Comparison of ENCODE assay signal across 8 cellular contexts in the genomic region with DNA sequence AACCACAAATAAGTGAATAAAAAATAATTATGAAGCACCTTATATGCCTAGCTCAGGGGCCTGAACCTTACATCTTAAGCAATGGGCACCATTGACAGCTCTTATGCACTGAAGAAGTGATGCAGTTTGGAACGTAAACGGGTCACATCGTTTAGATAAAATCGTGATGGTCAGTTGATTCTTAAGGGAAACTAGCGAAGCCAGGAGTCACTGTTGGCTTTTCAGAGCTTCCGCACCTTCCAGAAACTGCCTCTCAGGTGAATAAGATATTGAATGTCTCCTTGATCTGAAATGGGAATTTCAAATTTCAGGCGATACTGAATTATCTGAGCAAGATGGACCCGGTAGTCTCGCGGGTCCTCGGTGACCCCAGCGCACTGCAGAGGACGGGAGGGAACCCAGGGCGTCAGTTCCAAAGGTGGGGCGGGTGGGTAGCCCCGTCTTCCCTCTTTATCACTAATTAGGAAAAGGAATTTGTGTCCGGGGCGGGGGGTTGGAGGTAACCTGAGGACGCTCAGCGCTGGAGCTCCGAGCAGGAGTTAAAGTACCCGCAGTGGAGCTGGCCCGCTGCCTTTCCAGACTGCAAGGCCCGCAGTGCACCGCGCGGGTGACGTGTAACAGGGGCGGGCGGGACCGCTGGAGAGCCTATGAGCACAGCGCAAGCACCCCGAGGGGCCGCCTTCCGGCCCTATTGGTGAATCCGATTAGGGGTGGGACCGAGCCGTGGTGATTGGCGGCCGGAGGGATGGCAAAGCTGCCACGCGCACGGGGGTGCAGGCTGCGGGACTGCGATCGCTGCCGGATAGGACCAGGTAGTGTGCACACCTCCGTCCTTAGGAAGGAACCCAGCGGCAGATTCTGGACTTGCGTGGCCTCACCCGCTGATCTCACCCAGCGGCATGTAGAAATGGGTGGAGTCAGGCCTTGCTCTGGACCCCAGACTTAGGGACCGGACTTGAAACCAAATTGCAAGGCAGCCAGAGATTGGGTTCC. TPM values are rescaled to one million over a fixed set of nuclear protein-coding genes. Genes with fewer than 3 reads are reported as not detected.
DNase-seq lines count a peak whose midpoint lies in the region; ATAC-seq and TF ChIP-seq lines count a peak whose summit lies in the region.

No MANE protein-coding gene starts in this region.

- TF ChIP-seq CTCF in CD14-positive monocyte (IDR thresholded peaks at IDR 0.05) = no peak
- peak in 29 of 56 donors; percentile 10 to 52 (median 26) for TF ChIP-seq CTCF in dorsolateral prefrontal cortex (IDR thresholded peaks at IDR 0.05 in 54 of 56, conservative IDR thresholded peaks at IDR 0.05 in 2 of 56; ENCODE audit: low read depth in 1 of 56, partially characterized antibody in 56 of 56)
- TF ChIP-seq CTCF in right lobe of liver (IDR thresholded peaks at IDR 0.05) = no peak

- peaks cover 15% of the 10 kb centered on the region for H3K4me1 Mint-ChIP-seq in CD14-positive monocyte

- peak overlapping the region; percentile 91 to 95 for H3K4me3 Mint-ChIP-seq in CD14-positive monocyte

- no peaks in the 10 kb centered on the region for H3K27me3 ChIP-seq in dorsolateral prefrontal cortex
- no peaks in the 10 kb centered on the region for H3K27me3 ChIP-seq in right lobe of liver

- H3K36me3 ChIP-seq in right lobe of liver = no peaks in the 10 kb centered on the region

- ATAC-seq in GM19397 (IDR thresholded peaks at IDR 0.05; ENCODE audit: unreplicated experiment) (peak; percentile 100), HG03565 (IDR thresholded peaks at IDR 0.05; ENCODE audit: unreplicated experiment) (peak; percentile 99), right lobe of liver (peak; percentile 98 to 100 (median 99))

- WGBS in right lobe of liver (ENCODE audit: insufficient coverage, low coverage, low lambda C conversion rate, missing lambda C conversion rate) = 16% methylated on average over 24 of the region's 53 CpGs

- H3K36me3 Mint-ChIP-seq in CD14-positive monocyte = no peaks in the 10 kb centered on the region

- intact Hi-C loops in CD14-positive monocyte (cut with micrococcal nuclease) = no loop called here
- intact Hi-C loops in dorsolateral prefrontal cortex (cut with DNase I) = no loop called here
- intact Hi-C loops in right lobe of liver (cut with DNase I) = no loop called here

- no peaks in the 10 kb centered on the region for H3K9me3 ChIP-seq in right lobe of liver

- H3K4me3 ChIP-seq in dorsolateral prefrontal cortex (peak overlapping the region; percentile 53 to 88 (median 69)), right lobe of liver (peak overlapping the region; percentile 51 to 59 (median 55))

- peak; percentile 93 for DNase-seq in CD14-positive monocyte (ENCODE audit: low spot score)
- peak; percentile 98 for DNase-seq in NCI-H82 (lab: John Stamatoyannopoulos, UW)
- DNase-seq in activated CD4-positive, alpha-beta T cell treated with anti-CD3 and anti-CD28 coated beads, Interleukin-2, amount 50 U/mL, for 48 hours = peak; percentile 94 to 96
- peak; percentile 98 to 100 (median 99) for DNase-seq in dorsolateral prefrontal cortex
- peak; percentile 99 for DNase-seq in right lobe of liver
- DNase-seq in stimulated activated CD4-positive, alpha-beta T cell treated with anti-CD3 and anti-CD28 coated beads, Interleukin-4, amount 100 ng/mL, for 1 hour = peak; percentile 96

- H3K4me1 ChIP-seq in right lobe of liver = peaks cover 0 to 17% (median 4%) of the 10 kb centered on the region in 4 donors

- H3K9me3 Mint-ChIP-seq in CD14-positive monocyte = no peaks in the 10 kb centered on the region

- peak overlapping the region in 49 of 59 donors; percentile 18 to 88 (median 67) for H3K27ac ChIP-seq in dorsolateral prefrontal cortex
- H3K27ac ChIP-seq in right lobe of liver = peak overlapping the region; percentile 71 to 96 (median 89)

- peaks cover 2 to 4% (median 3%) of the 10 kb centered on the region in 3 donors for H3K27me3 Mint-ChIP-seq in CD14-positive monocyte (ENCODE audit: low read depth in 3 of 3)

- peak; percentile 67 for TF ChIP-seq POLR2A in right lobe of liver (IDR thresholded peaks at IDR 0.05)

- H3K27ac Mint-ChIP-seq in CD14-positive monocyte = peak overlapping the region; percentile 50 to 92 (median 80)

RNA-seq across cellular contexts. Expression of a gene that starts 19.7 kb away (rescaled TPM):
- under 1 TPM; 0.39 to 0.94 TPM for polyA plus RNA-seq in CD14-positive monocyte
- total RNA-seq in dorsolateral prefrontal cortex = 100 to 1,000 TPM in 54 of 120 experiments, 10 to 100 TPM in 66; 69.3 to 135 (median 98.3) TPM
- total RNA-seq in right lobe of liver = 1 to 10 TPM; 4.4 to 9.7 (median 6.1) TPM

Comparison
In these comparisons a context has a peak if more than half of its experiments do, and no peak if none do; other contexts are left out.
1. Peak in every context shown above with its lines: DNase-seq, ATAC-seq, H3K4me3 ChIP-seq and H3K27ac ChIP-seq.
2. CTCF ChIP-seq: peak in dorsolateral prefrontal cortex (29 of 56); none in CD14-positive monocyte (single experiment) and right lobe of liver (0 of 4).
3. RNA of a gene that starts 19.7 kb away (total RNA-seq): 69.3 to 135 TPM in dorsolateral prefrontal cortex; 4.4 to 9.7 TPM in right lobe of liver; every median in the first group is over 4 times any median in the second.